1 cellular context compared by ENCODE assay signal in genomic region chr2:240237609-240238151, GRCh38.
TF ChIP-seq lines count a peak whose summit lies in the region.

No MANE protein-coding gene starts in this region.

TF ChIP-seq in GM23338, 12 proteins besides CTCF, POLR2A, EP300 and RAD21 (continued from another document):
- TF ChIP-seq, protein P1, sequence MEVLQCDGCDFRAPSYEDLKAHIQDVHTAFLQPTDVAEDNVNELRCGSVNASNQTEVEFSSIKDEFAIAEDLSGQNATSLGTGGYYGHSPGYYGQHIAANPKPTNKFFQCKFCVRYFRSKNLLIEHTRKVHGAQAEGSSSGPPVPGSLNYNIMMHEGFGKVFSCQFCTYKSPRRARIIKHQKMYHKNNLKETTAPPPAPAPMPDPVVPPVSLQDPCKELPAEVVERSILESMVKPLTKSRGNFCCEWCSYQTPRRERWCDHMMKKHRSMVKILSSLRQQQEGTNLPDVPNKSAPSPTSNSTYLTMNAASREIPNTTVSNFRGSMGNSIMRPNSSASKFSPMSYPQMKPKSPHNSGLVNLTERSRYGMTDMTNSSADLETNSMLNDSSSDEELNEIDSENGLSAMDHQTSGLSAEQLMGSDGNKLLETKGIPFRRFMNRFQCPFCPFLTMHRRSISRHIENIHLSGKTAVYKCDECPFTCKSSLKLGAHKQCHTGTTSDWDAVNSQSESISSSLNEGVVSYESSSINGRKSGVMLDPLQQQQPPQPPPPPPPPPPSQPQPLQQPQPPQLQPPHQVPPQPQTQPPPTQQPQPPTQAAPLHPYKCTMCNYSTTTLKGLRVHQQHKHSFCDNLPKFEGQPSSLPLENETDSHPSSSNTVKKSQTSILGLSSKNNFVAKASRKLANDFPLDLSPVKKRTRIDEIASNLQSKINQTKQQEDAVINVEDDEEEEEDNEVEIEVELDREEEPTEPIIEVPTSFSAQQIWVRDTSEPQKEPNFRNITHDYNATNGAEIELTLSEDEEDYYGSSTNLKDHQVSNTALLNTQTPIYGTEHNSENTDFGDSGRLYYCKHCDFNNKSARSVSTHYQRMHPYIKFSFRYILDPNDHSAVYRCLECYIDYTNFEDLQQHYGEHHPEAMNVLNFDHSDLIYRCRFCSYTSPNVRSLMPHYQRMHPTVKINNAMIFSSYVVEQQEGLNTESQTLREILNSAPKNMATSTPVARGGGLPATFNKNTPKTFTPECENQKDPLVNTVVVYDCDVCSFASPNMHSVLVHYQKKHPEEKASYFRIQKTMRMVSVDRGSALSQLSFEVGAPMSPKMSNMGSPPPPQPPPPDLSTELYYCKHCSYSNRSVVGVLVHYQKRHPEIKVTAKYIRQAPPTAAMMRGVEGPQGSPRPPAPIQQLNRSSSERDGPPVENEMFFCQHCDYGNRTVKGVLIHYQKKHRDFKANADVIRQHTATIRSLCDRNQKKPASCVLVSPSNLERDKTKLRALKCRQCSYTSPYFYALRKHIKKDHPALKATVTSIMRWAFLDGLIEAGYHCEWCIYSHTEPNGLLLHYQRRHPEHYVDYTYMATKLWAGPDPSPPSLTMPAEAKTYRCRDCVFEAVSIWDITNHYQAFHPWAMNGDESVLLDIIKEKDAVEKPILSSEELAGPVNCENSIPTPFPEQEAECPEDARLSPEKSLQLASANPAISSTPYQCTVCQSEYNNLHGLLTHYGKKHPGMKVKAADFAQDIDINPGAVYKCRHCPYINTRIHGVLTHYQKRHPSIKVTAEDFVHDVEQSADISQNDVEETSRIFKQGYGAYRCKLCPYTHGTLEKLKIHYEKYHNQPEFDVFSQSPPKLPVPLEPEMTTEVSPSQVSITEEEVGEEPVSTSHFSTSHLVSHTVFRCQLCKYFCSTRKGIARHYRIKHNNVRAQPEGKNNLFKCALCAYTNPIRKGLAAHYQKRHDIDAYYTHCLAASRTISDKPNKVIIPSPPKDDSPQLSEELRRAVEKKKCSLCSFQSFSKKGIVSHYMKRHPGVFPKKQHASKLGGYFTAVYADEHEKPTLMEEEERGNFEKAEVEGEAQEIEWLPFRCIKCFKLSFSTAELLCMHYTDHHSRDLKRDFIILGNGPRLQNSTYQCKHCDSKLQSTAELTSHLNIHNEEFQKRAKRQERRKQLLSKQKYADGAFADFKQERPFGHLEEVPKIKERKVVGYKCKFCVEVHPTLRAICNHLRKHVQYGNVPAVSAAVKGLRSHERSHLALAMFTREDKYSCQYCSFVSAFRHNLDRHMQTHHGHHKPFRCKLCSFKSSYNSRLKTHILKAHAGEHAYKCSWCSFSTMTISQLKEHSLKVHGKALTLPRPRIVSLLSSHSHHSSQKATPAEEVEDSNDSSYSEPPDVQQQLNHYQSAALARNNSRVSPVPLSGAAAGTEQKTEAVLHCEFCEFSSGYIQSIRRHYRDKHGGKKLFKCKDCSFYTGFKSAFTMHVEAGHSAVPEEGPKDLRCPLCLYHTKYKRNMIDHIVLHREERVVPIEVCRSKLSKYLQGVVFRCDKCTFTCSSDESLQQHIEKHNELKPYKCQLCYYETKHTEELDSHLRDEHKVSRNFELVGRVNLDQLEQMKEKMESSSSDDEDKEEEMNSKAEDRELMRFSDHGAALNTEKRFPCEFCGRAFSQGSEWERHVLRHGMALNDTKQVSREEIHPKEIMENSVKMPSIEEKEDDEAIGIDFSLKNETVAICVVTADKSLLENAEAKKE (CRISPR knock-in tag; IDR thresholded peaks at IDR 0.05), result no peak
- no peak for TF ChIP-seq STAT1 (IDR thresholded peaks at IDR 0.05; ENCODE audit: unreplicated experiment)
- TF ChIP-seq EZH2 (IDR thresholded peaks at IDR 0.05; ENCODE audit: low read depth, unreplicated experiment), result no peak
- no peak for TF ChIP-seq ETS1 (IDR thresholded peaks at IDR 0.05)
- TF ChIP-seq ZNF114 (CRISPR knock-in tag; IDR thresholded peaks at IDR 0.05), result no peak
- no peak for TF ChIP-seq NANOG (IDR thresholded peaks at IDR 0.05; ENCODE audit: borderline replicate concordance)
- TF ChIP-seq JUNB (IDR thresholded peaks at IDR 0.05; ENCODE audit: unreplicated experiment), result no peak
